Comparison of ENCODE assay signal across 19 cellular contexts in the genomic region with DNA sequence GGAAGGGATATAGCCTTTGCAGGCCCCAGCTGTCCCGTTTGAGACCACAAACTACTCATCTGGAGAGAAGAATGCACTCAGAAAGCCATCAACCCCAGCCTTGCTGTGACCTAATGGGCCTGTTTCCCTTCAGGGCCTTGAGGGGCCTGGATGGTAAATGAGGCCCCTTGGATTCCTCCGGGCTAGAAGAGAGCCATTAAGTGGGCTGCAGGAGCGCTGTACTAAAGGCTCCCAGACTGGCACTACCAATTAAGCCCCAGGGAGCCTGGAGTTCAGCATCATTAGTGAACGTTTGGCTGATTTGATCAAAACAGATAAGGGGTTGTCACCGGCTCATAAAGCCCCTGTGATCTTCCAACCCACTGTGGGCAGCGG. TPM values are rescaled to one million over a fixed set of nuclear protein-coding genes. Genes with fewer than 3 reads are reported as not detected.
DNase-seq lines count a peak whose midpoint lies in the region; ATAC-seq and TF ChIP-seq lines count a peak whose summit lies in the region.
"Had no signal": no experiment of that assay in that cellular context is flagged by ENCODE, and none has a peak within 500 bp of the region (broad histone marks: within the 10 kb centered on the region; RNA-seq: fewer than 3 reads in every experiment).

No MANE protein-coding gene starts in this region.

- ATAC-seq in activated naive CD8-positive, alpha-beta T cell treated with anti-CD3 and anti-CD28 coated beads, Interleukin-2, amount 50 U/mL, for 24 hours, result no peak
- no peak for ATAC-seq in T-helper 17 cell

- no peaks in the 10 kb centered on the region for H3K27me3 Mint-ChIP-seq in activated naive CD8-positive, alpha-beta T cell
- no peaks in the 10 kb centered on the region for H3K27me3 Mint-ChIP-seq in activated naive CD8-positive, alpha-beta T cell treated with anti-CD3 and anti-CD28 coated beads, Interleukin-2, amount 50 U/mL, for 24 hours
- H3K27me3 Mint-ChIP-seq in T-helper 17 cell, result no peaks in the 10 kb centered on the region

- no peaks in the 10 kb centered on the region for H3K9me3 ChIP-seq in T-helper 17 cell (ENCODE audit: control insufficient read depth, low read length, poor library complexity, severe bottlenecking)
- no peaks in the 10 kb centered on the region for H3K9me3 ChIP-seq in prostate gland
- no peaks in the 10 kb centered on the region for H3K9me3 ChIP-seq in left ventricle myocardium inferior (replicated peaks)
- no peaks in the 10 kb centered on the region for H3K9me3 ChIP-seq in spleen

- intact Hi-C loops in prostate gland (cut with DNase I) (loop anchor here (5.0 kb wide), 3 partner anchors 62 to 288 kb away; partner anchors contain the start of gene PRPF19), left ventricle myocardium inferior (cut with micrococcal nuclease) (no loop called here), spleen (cut with DNase I; ENCODE audit: low total_unique reads) (no loop called here)

- H3K36me3 ChIP-seq in prostate gland (no peaks in the 10 kb centered on the region), left ventricle myocardium inferior (no peaks in the 10 kb centered on the region), spleen (peaks cover 0 to 66% (median 3%) of the 10 kb centered on the region in 6 donors)

- peaks cover 13% of the 10 kb centered on the region for H3K36me3 Mint-ChIP-seq in activated naive CD8-positive, alpha-beta T cell
- peaks cover 48% of the 10 kb centered on the region for H3K36me3 Mint-ChIP-seq in activated naive CD8-positive, alpha-beta T cell treated with anti-CD3 and anti-CD28 coated beads, Interleukin-2, amount 50 U/mL, for 24 hours (ENCODE audit: low read depth)
- peaks cover 14% of the 10 kb centered on the region for H3K36me3 Mint-ChIP-seq in T-helper 17 cell (ENCODE audit: low read depth)

- no peaks in the 10 kb centered on the region for H3K9me3 Mint-ChIP-seq in activated naive CD8-positive, alpha-beta T cell (ENCODE audit: low read depth)
- H3K9me3 Mint-ChIP-seq in activated naive CD8-positive, alpha-beta T cell treated with anti-CD3 and anti-CD28 coated beads, Interleukin-2, amount 50 U/mL, for 24 hours, result no peaks in the 10 kb centered on the region

- H3K4me1 ChIP-seq in prostate gland (replicated peaks) (peaks cover 2% of the 10 kb centered on the region), left ventricle myocardium inferior (peaks cover 36% of the 10 kb centered on the region), spleen (peaks cover 6 to 32% (median 19%) of the 10 kb centered on the region in 6 donors)

- H3K27ac Mint-ChIP-seq in activated naive CD8-positive, alpha-beta T cell, result peak overlapping the region; percentile 83
- H3K27ac Mint-ChIP-seq in activated naive CD8-positive, alpha-beta T cell treated with anti-CD3 and anti-CD28 coated beads, Interleukin-2, amount 50 U/mL, for 24 hours, result no peak overlapping the region
- H3K27ac Mint-ChIP-seq in T-helper 17 cell, result peak overlapping the region; percentile 97

- TF ChIP-seq CTCF in prostate gland (IDR thresholded peaks at IDR 0.05) (no peak), left ventricle myocardium inferior (IDR thresholded peaks at IDR 0.05; ENCODE audit: borderline replicate concordance) (no peak), spleen (IDR thresholded peaks at IDR 0.05 in 8 of 11, conservative IDR thresholded peaks at IDR 0.05 in 3 of 11) (no peak)

- no peaks in the 10 kb centered on the region for H3K27me3 ChIP-seq in prostate gland (replicated peaks; ENCODE audit: insufficient read depth)
- H3K27me3 ChIP-seq in left ventricle myocardium inferior (ENCODE audit: low read depth), result no peaks in the 10 kb centered on the region
- no peaks in the 10 kb centered on the region for H3K27me3 ChIP-seq in spleen (replicated peaks in 1 of 7)

- H3K27ac ChIP-seq in prostate gland (no peak overlapping the region), left ventricle myocardium inferior (replicated peaks) (no peak overlapping the region), spleen (no peak overlapping the region)
- H3K27ac ChIP-seq: C4-2B, KMS-11, PC-9, RWPE1 had no signal

- 69% methylated on average over 6 of the region's 6 CpGs for WGBS in prostate gland
- 78 to 89% (median 85%) methylated on average over 6 of the region's 6 CpGs for WGBS in spleen, 5 donors

- peaks cover 47% of the 10 kb centered on the region for H3K4me1 Mint-ChIP-seq in activated naive CD8-positive, alpha-beta T cell (ENCODE audit: low read depth)
- peaks cover 35% of the 10 kb centered on the region for H3K4me1 Mint-ChIP-seq in activated naive CD8-positive, alpha-beta T cell treated with anti-CD3 and anti-CD28 coated beads, Interleukin-2, amount 50 U/mL, for 24 hours
- H3K4me1 Mint-ChIP-seq in T-helper 17 cell, result peaks cover 37% of the 10 kb centered on the region

- H3K4me3 ChIP-seq in prostate gland (no peak overlapping the region), left ventricle myocardium inferior (no peak overlapping the region), spleen (no peak overlapping the region)
- H3K4me3 ChIP-seq: PC-9 had no signal

- DNase-seq in activated naive CD8-positive, alpha-beta T cell treated with anti-CD3 and anti-CD28 coated beads, Interleukin-2, amount 50 U/mL, for 24 hours, result no peak
- DNase-seq in T-helper 17 cell (no peak), islet precursor cell (peak; percentile 97), prostate gland (ENCODE audit: low spot score) (no peak), left ventricle myocardium inferior (no peak), spleen (no peak)
- DNase-seq: DMS79, NCI-H1436, NCI-H1930, NCI-H345, NCI-H524 treated with DMSO at 0.1 percent for 48 hours, SIG-M5 had no signal

- H3K4me3 Mint-ChIP-seq in activated naive CD8-positive, alpha-beta T cell, result no peak overlapping the region
- no peak overlapping the region for H3K4me3 Mint-ChIP-seq in activated naive CD8-positive, alpha-beta T cell treated with anti-CD3 and anti-CD28 coated beads, Interleukin-2, amount 50 U/mL, for 24 hours
- H3K4me3 Mint-ChIP-seq in T-helper 17 cell, result no peak overlapping the region

- TF ChIP-seq POLR2A in prostate gland (IDR thresholded peaks at IDR 0.05) (no peak), spleen (IDR thresholded peaks at IDR 0.05) (no peak)

RNA-seq across cellular contexts. Expression of gene CD5, which starts 23.0 kb away (rescaled TPM):
- total RNA-seq in T-helper 17 cell (100 to 1,000 TPM; 310 to 362 TPM), prostate gland (under 1 TPM; 0.18 to 0.91 TPM), left ventricle myocardium inferior (0.30 TPM), spleen (10 to 100 TPM in 6 of 7 donors, 1 to 10 TPM in 1; 9.2 to 27.4 (median 18.3) TPM)
- polyA plus RNA-seq in spleen, result 1 to 10 TPM; 2.7 to 6.3 (median 4.9) TPM
- total RNA-seq: A673, HT-29, PC-9 had no signal

RNA-seq across cellular contexts. Expression of gene VPS37C, which starts 35.9 kb away (rescaled TPM):
- total RNA-seq in T-helper 17 cell (1 to 10 TPM; 3.5 to 5.6 TPM), prostate gland (10 to 100 TPM; 32.2 to 38.8 TPM), left ventricle myocardium inferior (15.8 TPM), spleen (10 to 100 TPM; 15.7 to 32.3 (median 23.5) TPM)
- polyA plus RNA-seq in spleen, result 10 to 100 TPM in 1 of 3 donors, 1 to 10 TPM in 2; 6.1 to 15.9 (median 8.9) TPM

Comparison
In these comparisons a context has a peak if more than half of its experiments do, and no peak if none do; other contexts are left out.
1. RNA of gene CD5, which starts 23.0 kb away (total RNA-seq): 310 to 362 TPM in T-helper 17 cell; 9.2 to 27.4 TPM in spleen, 0.18 to 0.91 TPM in prostate gland and 0.30 TPM in left ventricle myocardium inferior (single experiment); every median in the first group is over 10 times any median in the second.